Comparison of ENCODE assay signal across 19 cellular contexts in the genomic region with DNA sequence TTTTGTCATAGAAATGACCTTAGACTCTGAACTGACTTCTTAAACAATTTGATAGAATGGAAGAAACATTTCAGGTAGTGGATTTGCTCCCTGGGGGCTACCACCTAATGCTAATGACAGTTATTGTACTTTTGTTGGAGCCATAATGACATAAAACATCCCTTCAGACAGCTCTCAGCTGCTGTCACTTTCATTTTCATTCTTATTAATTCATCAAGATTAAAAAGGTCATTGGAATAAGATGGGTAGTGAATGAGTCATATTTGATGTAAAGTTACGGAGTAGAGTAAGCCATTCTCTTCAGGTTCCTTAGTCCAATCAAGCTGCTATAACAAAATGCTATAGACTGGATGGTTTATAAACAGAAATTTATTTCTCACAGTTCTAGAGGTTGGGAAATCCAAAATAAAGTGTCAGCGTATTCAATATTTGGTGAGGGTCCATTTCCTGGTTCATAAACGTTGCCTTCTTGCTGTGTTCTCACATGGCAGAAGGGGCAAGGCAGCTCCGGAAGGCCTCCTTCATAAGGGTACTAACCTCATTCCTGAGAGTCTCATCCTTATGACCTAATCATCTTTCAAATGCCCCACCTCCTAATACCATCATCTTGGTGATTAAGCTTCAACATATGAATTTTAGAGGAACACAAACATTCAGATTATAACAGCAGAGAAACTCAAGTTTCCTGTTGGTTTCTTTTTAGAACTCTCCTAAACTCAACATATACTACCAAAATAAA.
DNase-seq lines count a peak whose midpoint lies in the region; ATAC-seq lines count a peak whose summit lies in the region.
"Had no signal": no experiment of that assay in that cellular context is flagged by ENCODE, and none has a peak within 500 bp of the region (broad histone marks: within the 10 kb centered on the region; RNA-seq: fewer than 3 reads in every experiment).

No MANE protein-coding gene starts in this region.

- ATAC-seq in GM19468 (IDR thresholded peaks at IDR 0.05; ENCODE audit: extremely low read depth, unreplicated experiment), result peak; percentile 25
- ATAC-seq in HG03342 (IDR thresholded peaks at IDR 0.05; ENCODE audit: unreplicated experiment), result peak; percentile 78
- peak; percentile 95 for ATAC-seq in stimulated activated naive CD8-positive, alpha-beta T cell treated with anti-CD3 and anti-CD28 coated beads, Interleukin-15, Interleukin-2, amounts not matched to agents 100 U/mL and 50 U/mL, for 24 hours
- no peak for ATAC-seq in GM18498 (IDR thresholded peaks at IDR 0.05; ENCODE audit: unreplicated experiment)
- ATAC-seq: HCT116, upper lobe of right lung had no signal

- H3K36me3 Mint-ChIP-seq in activated T-cell treated with anti-CD3 and anti-CD28 coated beads, Interleukin-2, amount 50 U/mL, for 24 hours (ENCODE audit: low read depth), result no peaks in the 10 kb centered on the region
- H3K36me3 Mint-ChIP-seq: neural progenitor cell had no signal

- peak overlapping the region; percentile 72 for H3K27ac Mint-ChIP-seq in activated T-cell treated with anti-CD3 and anti-CD28 coated beads, Interleukin-2, amount 50 U/mL, for 24 hours
- H3K27ac Mint-ChIP-seq: activated CD4-positive, alpha-beta T cell treated with anti-CD3 and anti-CD28 coated beads, Interleukin-2, amount 10 ng/mL, durations not matched to agents 24 days and 14 days; neural progenitor cell had no signal

- no peaks in the 10 kb centered on the region for H3K27me3 Mint-ChIP-seq in activated T-cell treated with anti-CD3 and anti-CD28 coated beads, Interleukin-2, amount 50 U/mL, for 24 hours
- H3K27me3 Mint-ChIP-seq: activated CD4-positive, alpha-beta T cell treated with anti-CD3 and anti-CD28 coated beads, Interleukin-2, amount 10 ng/mL, durations not matched to agents 24 days and 14 days had no signal

- DNase-seq in activated T-cell treated with anti-CD3 and anti-CD28 coated beads, Interleukin-2, amount 50 U/mL, for 24 hours, result no peak
- no peak for DNase-seq in activated T-cell treated with anti-CD3 and anti-CD28 coated beads for 4 hours
- DNase-seq in stimulated activated naive CD8-positive, alpha-beta T cell treated with anti-CD3 and anti-CD28 coated beads, Interleukin-15, Interleukin-2, amounts not matched to agents 100 U/mL and 50 U/mL, for 24 hours, result no peak
- DNase-seq in NCI-H146 (lab: John Stamatoyannopoulos, UW), result no peak
- no peak for DNase-seq in amniotic stem cell (lab: John Stamatoyannopoulos, UW)
- DNase-seq: activated CD4-positive, alpha-beta T cell treated with anti-CD3 and anti-CD28 coated beads, Interleukin-2, amount 10 ng/mL, durations not matched to agents 24 days and 14 days; aorta; hippocampal formation; kidney glomerular epithelial cell; NCI-H2029; NCI-H510A treated with DMSO at 0.1 percent for 48 hours; stomach; T-helper 9 cell; upper lobe of right lung had no signal

- peaks cover 17% of the 10 kb centered on the region for H3K4me1 Mint-ChIP-seq in activated T-cell treated with anti-CD3 and anti-CD28 coated beads, Interleukin-2, amount 50 U/mL, for 24 hours (ENCODE audit: low read depth)
- H3K4me1 Mint-ChIP-seq: neural progenitor cell had no signal

- no peaks in the 10 kb centered on the region for H3K9me3 Mint-ChIP-seq in activated T-cell treated with anti-CD3 and anti-CD28 coated beads, Interleukin-2, amount 50 U/mL, for 24 hours
- H3K9me3 Mint-ChIP-seq: activated CD4-positive, alpha-beta T cell treated with anti-CD3 and anti-CD28 coated beads, Interleukin-2, amount 10 ng/mL, durations not matched to agents 24 days and 14 days; neural progenitor cell had no signal

- H3K4me3 Mint-ChIP-seq in activated T-cell treated with anti-CD3 and anti-CD28 coated beads, Interleukin-2, amount 50 U/mL, for 24 hours, result no peak overlapping the region
- H3K4me3 Mint-ChIP-seq: activated CD4-positive, alpha-beta T cell treated with anti-CD3 and anti-CD28 coated beads, Interleukin-2, amount 10 ng/mL, durations not matched to agents 24 days and 14 days; neural progenitor cell had no signal
